28 cellular contexts compared by ENCODE assay signal in the genomic region with DNA sequence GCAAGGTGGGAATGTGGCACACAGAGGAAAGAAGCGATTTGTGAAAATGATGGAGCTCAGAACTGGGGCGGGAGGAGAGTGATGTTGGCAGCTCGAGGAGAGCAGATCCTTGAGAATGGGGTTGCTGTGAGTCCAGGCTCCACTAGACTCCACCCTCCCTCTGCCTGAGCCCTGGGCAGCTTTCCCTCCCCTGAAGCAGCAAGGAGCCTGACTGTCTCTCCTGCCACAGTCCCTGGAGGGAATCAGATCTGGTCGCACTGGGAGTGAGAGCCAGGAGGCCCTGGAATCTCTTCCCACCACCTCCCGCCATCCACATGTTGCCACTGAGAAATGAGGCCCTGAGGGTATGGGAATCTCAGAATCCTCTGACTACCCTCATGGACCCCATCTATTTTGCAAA.
"Had no signal": no experiment of that assay in that cellular context is flagged by ENCODE, and none has a peak within 500 bp of the region (broad histone marks: within the 10 kb centered on the region; RNA-seq: fewer than 3 reads in every experiment).

No MANE protein-coding gene starts in this region.

- H3K9me3 ChIP-seq: gastrocnemius medialis, prostate gland, right atrium auricular region, stomach, thyroid gland, vagina had no signal

- H3K27me3 Mint-ChIP-seq: naive thymus-derived CD4-positive, alpha-beta T cell had no signal

- ATAC-seq: esophagus mucosa; gastrocnemius medialis; left lobe of liver; naive thymus-derived CD4-positive, alpha-beta T cell; sciatic nerve; stimulated activated effector memory CD8-positive, alpha-beta T cell treated with anti-CD3 and anti-CD28 coated beads, Interleukin-12 subunit alpha, Interleukin-12 subunit beta, amount 100 ng/mL, for 72 hours had no signal

- H3K27ac ChIP-seq: dorsolateral prefrontal cortex, epithelial cell of prostate, gastrocnemius medialis, neural progenitor cell, prostate gland, right atrium auricular region, stomach, thyroid gland, vagina had no signal

- H3K36me3 ChIP-seq: gastrocnemius medialis, neural progenitor cell, prostate gland, right atrium auricular region, thyroid gland, vagina had no signal

- H3K9me3 Mint-ChIP-seq: endodermal cell; mesothelial cell of epicardium; naive thymus-derived CD4-positive, alpha-beta T cell; nephron; neural progenitor cell; stimulated activated effector memory CD8-positive, alpha-beta T cell treated with anti-CD3 and anti-CD28 coated beads, Interleukin-12 subunit alpha, Interleukin-12 subunit beta, amount 100 ng/mL, for 72 hours had no signal

- H3K36me3 Mint-ChIP-seq: mesothelial cell of epicardium; naive thymus-derived CD4-positive, alpha-beta T cell; neural progenitor cell; stimulated activated effector memory CD8-positive, alpha-beta T cell treated with anti-CD3 and anti-CD28 coated beads, Interleukin-12 subunit alpha, Interleukin-12 subunit beta, amount 100 ng/mL, for 72 hours had no signal

- H3K4me1 ChIP-seq: gastrocnemius medialis, prostate gland, right atrium auricular region, stomach, thyroid gland, vagina had no signal

- DNase-seq: dorsolateral prefrontal cortex; effector CD4-positive, alpha-beta T cell; endodermal cell; foreskin fibroblast; gastrocnemius medialis; head of caudate nucleus; kidney; mesenchymal stem cell; naive thymus-derived CD4-positive, alpha-beta T cell; nucleus accumbens; stimulated activated CD4-positive, alpha-beta T cell treated with anti-CD3 and anti-CD28 coated beads, Interleukin-2, amount 100 ng/mL, for 24 hours; stimulated activated CD4-positive, alpha-beta T cell treated with anti-CD3 and anti-CD28 coated beads, Interleukin-4, amount 100 ng/mL, for 24 hours; stimulated activated naive CD4-positive, alpha-beta T cell treated with Interleukin-2 at 50 U/mL for 16 hours; stomach; thyroid gland; trophoblast cell had no signal

- H3K27ac Mint-ChIP-seq: endodermal cell; mesothelial cell of epicardium; naive thymus-derived CD4-positive, alpha-beta T cell; nephron; neural progenitor cell; stimulated activated effector memory CD8-positive, alpha-beta T cell treated with anti-CD3 and anti-CD28 coated beads, Interleukin-12 subunit alpha, Interleukin-12 subunit beta, amount 100 ng/mL, for 72 hours had no signal

- H3K9ac ChIP-seq: neural progenitor cell had no signal

- H3K4me2 ChIP-seq: neural progenitor cell had no signal

- H3K4me1 Mint-ChIP-seq: naive thymus-derived CD4-positive, alpha-beta T cell; nephron; stimulated activated effector memory CD8-positive, alpha-beta T cell treated with anti-CD3 and anti-CD28 coated beads, Interleukin-12 subunit alpha, Interleukin-12 subunit beta, amount 100 ng/mL, for 72 hours had no signal

- H3K27me3 ChIP-seq: dorsolateral prefrontal cortex, gastrocnemius medialis, neural progenitor cell, right atrium auricular region, stomach, thyroid gland, vagina had no signal

- H3K4me3 ChIP-seq: dorsolateral prefrontal cortex, gastrocnemius medialis, lung, neural progenitor cell, prostate gland, right atrium auricular region, stomach, thyroid gland, vagina had no signal

- H3K4me3 Mint-ChIP-seq: endodermal cell; mesothelial cell of epicardium; naive thymus-derived CD4-positive, alpha-beta T cell; nephron; neural progenitor cell; stimulated activated effector memory CD8-positive, alpha-beta T cell treated with anti-CD3 and anti-CD28 coated beads, Interleukin-12 subunit alpha, Interleukin-12 subunit beta, amount 100 ng/mL, for 72 hours had no signal

- FAIRE-seq: kidney had no signal

- H2AFZ ChIP-seq: neural progenitor cell had no signal
